ENCODE assay signal across 12 cellular contexts in the genomic region with DNA sequence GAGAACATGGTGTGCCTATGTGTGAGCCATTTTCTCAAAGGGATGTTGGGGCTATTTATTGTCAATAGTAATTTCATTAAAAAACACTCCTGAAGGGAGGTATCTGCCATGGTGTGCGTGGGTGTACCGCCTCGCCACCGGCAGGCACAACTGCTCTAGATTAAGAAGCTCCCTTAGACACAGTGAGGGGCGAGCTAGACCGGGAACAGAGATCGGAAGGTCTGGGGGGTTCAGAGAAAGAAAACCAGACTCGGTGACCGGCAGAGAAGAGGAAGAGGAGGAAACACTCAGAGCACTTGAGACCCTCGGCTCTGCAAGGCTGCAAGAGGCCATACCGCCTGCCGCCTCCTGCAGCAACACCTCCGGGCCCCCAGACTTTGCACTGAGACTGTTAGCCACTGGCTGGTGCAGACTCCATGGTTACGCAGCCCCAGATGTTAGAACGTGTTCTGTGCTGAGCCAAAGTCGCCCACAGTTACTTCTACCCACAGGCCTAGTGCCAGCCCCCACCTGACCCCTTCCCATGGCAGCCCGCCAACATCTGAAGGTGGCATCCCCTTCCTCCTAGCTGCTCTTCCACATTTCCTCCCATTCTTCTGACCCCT. TPM values are rescaled to one million over a fixed set of nuclear protein-coding genes. Genes with fewer than 3 reads are reported as not detected.
A peak's percentile ranks its signal among the peaks of the same experiment; 100 is the strongest.
DNase-seq lines count a peak whose midpoint lies in the region; ATAC-seq and TF ChIP-seq lines count a peak whose summit lies in the region.
"Had no signal": no experiment of that assay in that cellular context is flagged by ENCODE, and none has a peak within 500 bp of the region (broad histone marks: within the 10 kb centered on the region; RNA-seq: fewer than 3 reads in every experiment).

No MANE protein-coding gene starts in this region.

- peak overlapping the region in 1 of 10 donors; percentile 49 for H3K27ac Mint-ChIP-seq in naive thymus-derived CD8-positive, alpha-beta T cell
- H3K27ac Mint-ChIP-seq: CD4-positive, alpha-beta T cell had no signal

- no peak overlapping the region for H3K4me3 ChIP-seq in HEK293 (ENCODE audit: low read depth, low read length)
- H3K4me3 ChIP-seq in ascending aorta, result peak overlapping the region in 1 of 2 donors; percentile 38
- no peak overlapping the region for H3K4me3 ChIP-seq in spleen
- H3K4me3 ChIP-seq in SJCRH30, result no peak overlapping the region
- H3K4me3 ChIP-seq: BLaER1 treated with 17β-estradiol and CSF1 and Interleukin-3, amounts not matched to agents 10 nM and 100 nM had no signal

- no peaks in the 10 kb centered on the region for H3K4me1 ChIP-seq in HEK293 (ENCODE audit: control insufficient read depth, insufficient read depth, low read length)
- H3K4me1 ChIP-seq in ascending aorta, result peaks cover 26 to 82% of the 10 kb centered on the region in 2 donors
- H3K4me1 ChIP-seq in spleen, result peaks cover 0 to 25% (median 8%) of the 10 kb centered on the region in 6 donors
- no peaks in the 10 kb centered on the region for H3K4me1 ChIP-seq in SJCRH30

- H3K4me3 Mint-ChIP-seq in naive thymus-derived CD8-positive, alpha-beta T cell, result no peak overlapping the region
- H3K4me3 Mint-ChIP-seq: CD4-positive, alpha-beta T cell had no signal

- intact Hi-C loops in ascending aorta (cut with DNase I), result loop anchor here (5.0 to 10.0 kb wide), 3 partner anchors 276 to 619 kb away; partner anchors contain the start of genes BPHL and SLC22A23
- intact Hi-C loops in spleen (cut with DNase I; ENCODE audit: low total_unique reads), result loop anchor here (5.0 kb wide), 1 partner anchor 456 kb away; no protein-coding TSS in a partner anchor

- H3K9me3 ChIP-seq in HEK293 (ENCODE audit: control insufficient read depth, insufficient read depth, low read depth, low read length) (no peaks in the 10 kb centered on the region), ascending aorta (no peaks in the 10 kb centered on the region), spleen (peaks cover 0 to 7% (median 2%) of the 10 kb centered on the region in 8 donors), SJCRH30 (replicated peaks) (no peaks in the 10 kb centered on the region)

- TF ChIP-seq CTCF in HEK293 (tag by site-specific recombination; IDR thresholded peaks at IDR 0.05) (no peak), ascending aorta (IDR thresholded peaks at IDR 0.05) (no peak), spleen (IDR thresholded peaks at IDR 0.05 in 8 of 11, conservative IDR thresholded peaks at IDR 0.05 in 3 of 11) (no peak)

- H3K36me3 ChIP-seq in HEK293 (ENCODE audit: control insufficient read depth in 2 of 2, insufficient read depth in 1 of 2, low read length in 2 of 2), result peaks cover 0 to 49% of the 10 kb centered on the region in 2 experiments; a peak in 2 of 3 replicates
- H3K36me3 ChIP-seq in ascending aorta, result peaks cover 84 to 93% of the 10 kb centered on the region in 2 donors
- peaks cover 0 to 90% (median 33%) of the 10 kb centered on the region in 6 donors for H3K36me3 ChIP-seq in spleen
- peaks cover 6% of the 10 kb centered on the region for H3K36me3 ChIP-seq in SJCRH30

- ATAC-seq in naive thymus-derived CD8-positive, alpha-beta T cell, result no peak

- peaks cover 0 to 2% (median 0%) of the 10 kb centered on the region in 9 donors for H3K9me3 Mint-ChIP-seq in naive thymus-derived CD8-positive, alpha-beta T cell
- H3K9me3 Mint-ChIP-seq: CD4-positive, alpha-beta T cell had no signal

- H3K4me1 Mint-ChIP-seq in naive thymus-derived CD8-positive, alpha-beta T cell, result peaks cover 2 to 7% (median 2%) of the 10 kb centered on the region in 4 donors

- no peak for DNase-seq in ascending aorta (ENCODE audit: low spot score in 2 of 2)
- peak; percentile 2 for DNase-seq in dermis blood vessel endothelial cell
- peak; percentile 62 for DNase-seq in spleen
- no peak for DNase-seq in SJCRH30
- DNase-seq in activated CD4-positive, alpha-beta T cell treated with anti-CD3 and anti-CD28 coated beads, Interleukin-2, amount 50 U/mL, for 48 hours, result no peak
- no peak for DNase-seq in LoVo (ENCODE audit: low spot score)
- no peak for DNase-seq in naive thymus-derived CD8-positive, alpha-beta T cell
- DNase-seq: ACHN; Calu3; CD4-positive, alpha-beta T cell had no signal

- no peak overlapping the region for H3K27ac ChIP-seq in HEK293 (ENCODE audit: extremely low read depth, low read depth, low read length)
- H3K27ac ChIP-seq in ascending aorta, result peak overlapping the region; percentile 46 to 48
- no peak overlapping the region for H3K27ac ChIP-seq in spleen
- H3K27ac ChIP-seq in SJCRH30, result no peak overlapping the region
- H3K27ac ChIP-seq: BLaER1 treated with 17β-estradiol and CSF1 and Interleukin-3, amounts not matched to agents 10 nM and 100 nM had no signal

- no peaks in the 10 kb centered on the region for H3K36me3 Mint-ChIP-seq in naive thymus-derived CD8-positive, alpha-beta T cell

- peaks cover 8 to 38% (median 19%) of the 10 kb centered on the region in 5 donors for H3K27me3 Mint-ChIP-seq in naive thymus-derived CD8-positive, alpha-beta T cell

- CTCF ChIA-PET in HEK293 (lab: Yijun Ruan, JAX), result interaction anchor here (0.6 to 3.8 kb wide), 21 partner anchors 9 to 995 kb away, joined by 3 to 61 read pairs (median 5); no protein-coding TSS in a partner anchor

- WGBS in spleen, 5 donors, result 79 to 89% (median 88%) methylated on average over 17 of the region's 17 CpGs

- POLR2A ChIA-PET in HEK293 (lab: Yijun Ruan, JAX), result no interaction called here
- POLR2A ChIA-PET in naive thymus-derived CD8-positive, alpha-beta T cell (lab: Charles Lee), result interaction anchor here (1.6 kb wide), 1 partner anchor 454 kb away, joined by 10 read pairs; no protein-coding TSS in a partner anchor

- no peak for TF ChIP-seq POLR2A in spleen (IDR thresholded peaks at IDR 0.05)

- no peaks in the 10 kb centered on the region for H3K27me3 ChIP-seq in ascending aorta
- H3K27me3 ChIP-seq in spleen (replicated peaks in 1 of 7), result no peaks in the 10 kb centered on the region
- no peaks in the 10 kb centered on the region for H3K27me3 ChIP-seq in SJCRH30
- H3K27me3 ChIP-seq: BLaER1 treated with 17β-estradiol and CSF1 and Interleukin-3, amounts not matched to agents 10 nM and 100 nM had no signal

TF ChIP-seq in HEK293, 187 proteins besides CTCF, POLR2A, EP300 and RAD21:
- TF ChIP-seq, protein P1, sequence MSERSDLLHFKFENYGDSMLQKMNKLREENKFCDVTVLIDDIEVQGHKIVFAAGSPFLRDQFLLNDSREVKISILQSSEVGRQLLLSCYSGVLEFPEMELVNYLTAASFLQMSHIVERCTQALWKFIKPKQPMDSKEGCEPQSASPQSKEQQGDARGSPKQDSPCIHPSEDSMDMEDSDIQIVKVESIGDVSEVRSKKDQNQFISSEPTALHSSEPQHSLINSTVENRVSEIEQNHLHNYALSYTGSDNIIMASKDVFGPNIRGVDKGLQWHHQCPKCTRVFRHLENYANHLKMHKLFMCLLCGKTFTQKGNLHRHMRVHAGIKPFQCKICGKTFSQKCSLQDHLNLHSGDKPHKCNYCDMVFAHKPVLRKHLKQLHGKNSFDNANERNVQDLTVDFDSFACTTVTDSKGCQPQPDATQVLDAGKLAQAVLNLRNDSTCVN (tag by site-specific recombination; optimal IDR thresholded peaks at IDR 0.05), result no peak
- TF ChIP-seq ZFHX2 (tag by site-specific recombination; conservative IDR thresholded peaks at IDR 0.05), result peak; percentile 28; the same call in 1 of the 2 replicates
- no peak for TF ChIP-seq GLI2 (tag by site-specific recombination; IDR thresholded peaks at IDR 0.05; ENCODE audit: borderline replicate concordance, low read depth)

RNA-seq across cellular contexts. Expression of gene PXDC1, which starts 18.1 kb away (rescaled TPM):
- total RNA-seq in ascending aorta (310 TPM), dermis blood vessel endothelial cell (61.5 and 135 TPM in 2 replicates), spleen (10 to 100 TPM; 21.1 to 51.5 (median 32.3) TPM)
- 10 to 100 TPM; 17.7 to 40.1 (median 18.2) TPM for polyA plus RNA-seq in spleen
- 7.8 and 8.1 TPM in 2 replicates for total RNA-seq in SJCRH30 (2014; rRNA removed; shearing (Covaris generic))
- total RNA-seq in naive thymus-derived CD8-positive, alpha-beta T cell, result under 1 TPM; 0.16 to 0.18 TPM
- not detected for polyA plus RNA-seq in naive thymus-derived CD8-positive, alpha-beta T cell

Comparison
In these comparisons a context has a peak if more than half of its experiments do, and no peak if none do; other contexts are left out.
1. H3K27ac ChIP-seq: peak in ascending aorta (2 of 2); none in HEK293 (single experiment), spleen (0 of 8) and SJCRH30 (single experiment).
2. DNase-seq: peak in dermis blood vessel endothelial cell (single experiment) and spleen (single experiment); none in ascending aorta (0 of 2), SJCRH30 (0 of 2), activated CD4-positive, alpha-beta T cell treated with anti-CD3 and anti-CD28 coated beads, Interleukin-2, amount 50 U/mL, for 48 hours (0 of 2), LoVo (single experiment) and naive thymus-derived CD8-positive, alpha-beta T cell (0 of 10).